Comparison of ENCODE assay signal across 22 cellular contexts in the genomic region with DNA sequence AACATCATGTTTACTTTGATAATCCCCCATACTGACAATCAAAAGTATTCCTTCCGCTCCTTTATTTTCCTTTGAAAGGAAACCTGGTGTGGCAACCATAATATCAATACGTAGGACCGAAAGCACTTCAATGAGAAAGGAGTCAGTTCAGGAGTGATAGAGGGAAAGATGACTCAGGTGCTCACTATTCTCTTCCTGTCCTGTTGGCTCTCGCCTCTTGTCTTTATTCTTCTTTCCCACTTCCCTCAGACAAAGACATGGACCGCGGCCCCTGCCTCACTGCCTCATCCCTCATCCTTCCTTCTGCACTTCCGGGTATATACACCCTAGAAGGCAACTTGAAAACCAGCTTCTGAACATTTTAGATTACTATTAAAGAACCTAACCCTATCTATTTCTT. TPM values are rescaled to one million over a fixed set of nuclear protein-coding genes. Genes with fewer than 3 reads are reported as not detected.
"Had no signal": no experiment of that assay in that cellular context is flagged by ENCODE, and none has a peak within 500 bp of the region (broad histone marks: within the 10 kb centered on the region; RNA-seq: fewer than 3 reads in every experiment).

No MANE protein-coding gene starts in this region.

- H3K27ac ChIP-seq: adrenal gland had no signal

- H3K4me3 Mint-ChIP-seq: activated CD4-positive, alpha-beta T cell treated with anti-CD3 and anti-CD28 coated beads, Interleukin-2, amount 10 ng/mL, durations not matched to agents 24 days and 14 days; activated CD8-positive, alpha-beta T cell treated with anti-CD3 and anti-CD28 coated beads, Interleukin-2, amount 10 ng/mL, durations not matched to agents 7 days and 5 days; activated naive CD4-positive, alpha-beta T cell treated with anti-CD3 and anti-CD28 coated beads, Interleukin-2, amount 10 ng/mL, durations not matched to agents 7 days and 5 days; stimulated activated naive B cell treated with anti-CD40 and anti-IgM and Interleukin-4, amounts not matched to agents 10 μg/mL and 1 μg/mL and 100 μg/mL, for 72 hours had no signal

- H3K4me3 ChIP-seq: adrenal gland, lung, spleen had no signal

- H3K4me1 Mint-ChIP-seq: stimulated activated naive B cell treated with anti-CD40 and anti-IgM and Interleukin-4, amounts not matched to agents 10 μg/mL and 1 μg/mL and 100 μg/mL, for 72 hours had no signal

- H3K4me1 ChIP-seq: adrenal gland had no signal

- H3K36me3 Mint-ChIP-seq: activated naive CD4-positive, alpha-beta T cell treated with anti-CD3 and anti-CD28 coated beads, Interleukin-2, amount 10 ng/mL, durations not matched to agents 7 days and 5 days; stimulated activated naive B cell treated with anti-CD40 and anti-IgM and Interleukin-4, amounts not matched to agents 10 μg/mL and 1 μg/mL and 100 μg/mL, for 72 hours had no signal

- H3K27me3 ChIP-seq: adrenal gland, spleen had no signal

- ATAC-seq: activated CD8-positive, alpha-beta T cell treated with anti-CD3 and anti-CD28 coated beads, Interleukin-2, amount 10 ng/mL, durations not matched to agents 7 days and 5 days; left lobe of liver; stimulated activated naive B cell treated with anti-CD40 and anti-IgM and Interleukin-4, amounts not matched to agents 10 μg/mL and 1 μg/mL and 100 μg/mL, for 72 hours had no signal

- DNase-seq: activated CD4-positive, alpha-beta T cell treated with anti-CD3 and anti-CD28 coated beads, Interleukin-2, amount 10 ng/mL, durations not matched to agents 24 days and 14 days; activated CD4-positive, CD25-positive, alpha-beta regulatory T cell; activated CD8-positive, alpha-beta memory T cell treated with anti-CD3 and anti-CD28 coated beads, Interleukin-2, amount 50 U/mL, for 4 hours; activated CD8-positive, alpha-beta T cell treated with anti-CD3 and anti-CD28 coated beads, Interleukin-2, amount 10 ng/mL, durations not matched to agents 7 days and 5 days; activated naive CD4-positive, alpha-beta T cell treated with anti-CD3 and anti-CD28 coated beads, Interleukin-2, amount 10 ng/mL, durations not matched to agents 7 days and 5 days; adrenal gland; dermis blood vessel endothelial cell; effector memory CD4-positive, alpha-beta T cell; glutamatergic neuron; hippocampal formation; midbrain; occipital lobe; retina; spleen; stimulated activated CD4-positive, alpha-beta T cell treated with anti-CD3 and anti-CD28 coated beads, Interleukin-4, amount 100 ng/mL, for 4 hours; stimulated activated naive B cell treated with anti-CD40 and anti-IgM and Interleukin-4, amounts not matched to agents 10 μg/mL and 1 μg/mL and 100 μg/mL, for 72 hours; SW 1271 had no signal

- H3K9me3 ChIP-seq: adrenal gland had no signal

- H3K27me3 Mint-ChIP-seq: activated CD4-positive, alpha-beta T cell treated with anti-CD3 and anti-CD28 coated beads, Interleukin-2, amount 10 ng/mL, durations not matched to agents 24 days and 14 days had no signal

- H3K9me3 Mint-ChIP-seq: activated CD4-positive, alpha-beta T cell treated with anti-CD3 and anti-CD28 coated beads, Interleukin-2, amount 10 ng/mL, durations not matched to agents 24 days and 14 days; stimulated activated naive B cell treated with anti-CD40 and anti-IgM and Interleukin-4, amounts not matched to agents 10 μg/mL and 1 μg/mL and 100 μg/mL, for 72 hours had no signal

- FAIRE-seq: astrocyte, keratinocyte had no signal

- H3K36me3 ChIP-seq: adrenal gland, spleen had no signal

RNA-seq across cellular contexts. Expression of a gene that starts 49.8 kb away (rescaled TPM):
- total RNA-seq: left lobe of liver had no signal
- polyA plus RNA-seq: urinary bladder had no signal
